In the genomic region with DNA sequence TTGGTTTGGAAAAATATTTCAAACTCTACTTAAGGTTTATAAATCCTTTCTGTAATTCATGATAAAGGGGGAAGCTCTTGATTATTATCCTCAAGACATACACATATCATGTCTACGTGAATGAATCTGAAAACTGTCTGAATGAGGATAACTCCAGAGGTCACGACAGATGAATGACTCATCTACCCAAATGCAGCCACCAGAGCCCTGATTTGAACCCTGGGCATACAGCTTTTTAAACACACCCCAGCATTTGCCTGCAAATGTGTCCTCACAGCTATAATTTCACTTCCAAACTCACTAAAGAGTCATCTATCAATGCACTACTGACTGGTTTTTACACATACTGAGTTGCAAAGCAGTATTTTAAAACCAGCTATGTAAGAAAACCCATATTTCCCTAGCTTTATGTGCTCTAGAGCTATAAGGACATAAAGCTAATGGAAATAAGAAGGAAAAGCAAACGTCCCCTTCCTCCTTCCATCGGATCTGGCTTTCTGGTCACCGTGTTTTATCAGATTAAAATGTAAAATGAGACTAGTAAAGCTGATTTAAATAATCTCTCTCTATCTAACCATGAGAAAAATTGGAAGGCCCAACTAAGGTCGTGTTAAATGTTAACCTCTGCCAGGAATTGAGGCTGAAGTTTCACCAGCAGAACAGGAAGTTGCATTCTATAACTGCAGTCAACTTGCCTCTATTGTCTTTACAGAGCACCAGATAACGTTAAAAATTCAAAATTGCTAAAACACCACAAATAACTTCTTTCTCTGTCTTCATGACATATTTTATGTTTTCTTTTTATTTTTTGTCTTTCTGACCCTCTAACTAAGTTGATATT, we compare ENCODE assay signal across 17 cellular contexts.
DNase-seq lines count a peak whose midpoint lies in the region; ATAC-seq, FAIRE-seq and TF ChIP-seq lines count a peak whose summit lies in the region.
"Had no signal": no experiment of that assay in that cellular context is flagged by ENCODE, and none has a peak within 500 bp of the region (broad histone marks: within the 10 kb centered on the region; RNA-seq: fewer than 3 reads in every experiment).

No MANE protein-coding gene starts in this region.

- no peak overlapping the region for H2BK5ac ChIP-seq in H9 (ENCODE audit: insufficient read length, low read length)

- H3K4ac ChIP-seq in H9 (ENCODE audit: low read depth, low read length): no peak overlapping the region

- FAIRE-seq in RCC 7860 (lab: Jason Lieb, UNC): peak; percentile 82
- FAIRE-seq: bronchial epithelial cell had no signal

- H3K4me2 ChIP-seq in H9 (ENCODE audit: insufficient read depth, insufficient read length, low read length): no peak overlapping the region
- H3K4me2 ChIP-seq in parathyroid adenoma (ENCODE audit: low read length): peak overlapping the region; percentile 4

- H3K56ac ChIP-seq in H9 (ENCODE audit: insufficient read length, low read depth, low read length): no peak overlapping the region

- H3K9me3 Mint-ChIP-seq in H9: peaks cover 0 to 5% of the 10 kb centered on the region in 2 experiments; a peak in 2 of 5 replicates
- H3K9me3 Mint-ChIP-seq: activated B cell treated with CpG ODN at 0.5 μM for 24 hours; activated naive CD4-positive, alpha-beta T cell treated with anti-CD3 and anti-CD28 coated beads for 36 hours; effector memory CD8-positive, alpha-beta T cell; immature natural killer cell had no signal

- H3K23ac ChIP-seq in H9 (ENCODE audit: insufficient read length, low read depth, low read length): no peak overlapping the region

- peak overlapping the region in 2 of 3 experiments; percentile 42 to 88; a peak in 3 of 7 replicates for H3K27ac Mint-ChIP-seq in H9
- H3K27ac Mint-ChIP-seq: activated B cell treated with CpG ODN at 0.5 μM for 24 hours; activated naive CD4-positive, alpha-beta T cell treated with anti-CD3 and anti-CD28 coated beads for 36 hours; effector memory CD8-positive, alpha-beta T cell; immature natural killer cell had no signal

- no peaks in the 10 kb centered on the region for H3K36me3 ChIP-seq in parathyroid adenoma (ENCODE audit: control insufficient read depth, insufficient read depth, low read length)
- H3K36me3 ChIP-seq: BE2C, SJSA1 had no signal

- TF ChIP-seq CTCF in H9 (conservative IDR thresholded peaks at IDR 0.05): no peak
- TF ChIP-seq CTCF in parathyroid adenoma (IDR thresholded peaks at IDR 0.05): no peak
- no peak for TF ChIP-seq CTCF in GM13976 (IDR thresholded peaks at IDR 0.05; ENCODE audit: borderline replicate concordance, control extremely low read depth, extremely low read depth, insufficient read depth, missing control alignments)

- H3K9me3 ChIP-seq in H9 (ENCODE audit: control insufficient read depth, low read depth, low read length) (no peaks in the 10 kb centered on the region), parathyroid adenoma (ENCODE audit: control insufficient read depth, low read length) (no peaks in the 10 kb centered on the region)
- H3K9me3 ChIP-seq: BE2C, SJSA1, testis had no signal

- H3K4me3 Mint-ChIP-seq in H9: no peak overlapping the region
- H3K4me3 Mint-ChIP-seq: activated B cell treated with CpG ODN at 0.5 μM for 24 hours; activated naive CD4-positive, alpha-beta T cell treated with anti-CD3 and anti-CD28 coated beads for 36 hours; effector memory CD8-positive, alpha-beta T cell; immature natural killer cell had no signal

- in situ Hi-C loops in GM13976 (cut with MboI; ENCODE audit: low sequenced_read_pairs, unreplicated experiment): no loop called here

- DNase-seq in H9 (no peak), RCC 7860 (ENCODE audit: low spot score) (no peak), globus pallidus (ENCODE audit: low spot score) (peak; percentile 29), GM13976 (ENCODE audit: low spot score) (no peak), SIG-M5 treated with dmso at 0.1 percent for 504 hours (lab: John Stamatoyannopoulos, UW; ENCODE audit: unreplicated experiment) (no peak)
- DNase-seq: activated B cell treated with CpG ODN at 0.5 μM for 24 hours; activated naive CD4-positive, alpha-beta T cell treated with anti-CD3 and anti-CD28 coated beads for 36 hours; BE2C; effector memory CD8-positive, alpha-beta T cell; immature natural killer cell; NCI-H2029; testis had no signal

- no CpG with 5 or more reads among the region's 7 CpGs for WGBS in H9 (ENCODE audit: extremely low coverage, insufficient read length, low lambda C conversion rate)

- H4K8ac ChIP-seq in H9 (replicated peaks; ENCODE audit: insufficient read length, low read depth, low read length): no peak overlapping the region

- H3K79me2 ChIP-seq in H9 (ENCODE audit: insufficient read depth, low read length) (no peaks in the 10 kb centered on the region), parathyroid adenoma (no peaks in the 10 kb centered on the region)

- H3K36me3 Mint-ChIP-seq in H9 (ENCODE audit: insufficient read depth in 1 of 3, low read depth in 3 of 3): peaks cover 0 to 13% (median 0%) of the 10 kb centered on the region in 3 experiments; a peak in 3 of 7 replicates

- no peak overlapping the region for H2BK20ac ChIP-seq in H9 (ENCODE audit: low read depth, low read length, poor library complexity, severe bottlenecking)

- ATAC-seq in HG03135 (IDR thresholded peaks at IDR 0.05; ENCODE audit: unreplicated experiment): no peak
- no peak for ATAC-seq in GM19023 (IDR thresholded peaks at IDR 0.05; ENCODE audit: unreplicated experiment)
- ATAC-seq: effector memory CD8-positive, alpha-beta T cell had no signal

- H3K27me3 ChIP-seq in H9 (ENCODE audit: insufficient read depth, low read length) (no peaks in the 10 kb centered on the region), parathyroid adenoma (ENCODE audit: control insufficient read depth, insufficient read depth, low read length) (no peaks in the 10 kb centered on the region)
- H3K27me3 ChIP-seq: BE2C, SJSA1, testis had no signal

- no peak overlapping the region for H2AFZ ChIP-seq in H9 (ENCODE audit: low read length)
- peak overlapping the region; percentile 33 for H2AFZ ChIP-seq in parathyroid adenoma

- no peak overlapping the region for H3K18ac ChIP-seq in H9 (ENCODE audit: insufficient read length, low read depth, low read length)

- H3K23me2 ChIP-seq in H9 (ENCODE audit: insufficient read length, low read depth, low read length, poor library complexity, severe bottlenecking): no peaks in the 10 kb centered on the region

- H3T11ph ChIP-seq in H9 (ENCODE audit: low read length): no peak overlapping the region

- no peaks in the 10 kb centered on the region for H4K20me1 ChIP-seq in H9 (ENCODE audit: control insufficient read depth, insufficient read depth, insufficient read length)

- H4K5ac ChIP-seq in H9 (ENCODE audit: insufficient read length, low read depth, low read length): no peak overlapping the region

- no peak overlapping the region for H3K27ac ChIP-seq in H9 (ENCODE audit: insufficient read length, low read depth, low read length)
- H3K27ac ChIP-seq in parathyroid adenoma: no peak overlapping the region
- H3K27ac ChIP-seq: SJSA1, testis had no signal

- H4K91ac ChIP-seq in H9 (ENCODE audit: insufficient read length, low read depth, low read length): no peak overlapping the region

- H2AK5ac ChIP-seq in H9 (ENCODE audit: insufficient read length, low read length): no peak overlapping the region

- no peak overlapping the region for H2BK15ac ChIP-seq in H9 (ENCODE audit: low read depth, low read length)

- no peaks in the 10 kb centered on the region for H3K79me1 ChIP-seq in H9 (ENCODE audit: insufficient read depth, low read depth, low read length, poor library complexity, severe bottlenecking)

- peaks cover 24% of the 10 kb centered on the region for H3K4me1 ChIP-seq in H9 (ENCODE audit: insufficient read depth, low read length)
- H3K4me1 ChIP-seq in parathyroid adenoma: peaks cover 6% of the 10 kb centered on the region

- H3K4me3 ChIP-seq in parathyroid adenoma (ENCODE audit: low read depth, low read length): no peak overlapping the region
- H3K4me3 ChIP-seq: SJSA1, testis had no signal

- H3K9ac ChIP-seq in H9 (ENCODE audit: extremely low read depth, insufficient read length, low read length): no peak overlapping the region
- no peak overlapping the region for H3K9ac ChIP-seq in parathyroid adenoma

- H2BK12ac ChIP-seq in H9 (ENCODE audit: insufficient read length, low read depth, low read length): no peak overlapping the region

- no peak overlapping the region for H3K14ac ChIP-seq in H9 (ENCODE audit: insufficient read depth, low read length)

- no peak overlapping the region for H2BK120ac ChIP-seq in H9 (ENCODE audit: low read depth, low read length, poor library complexity, severe bottlenecking)

- H3K4me1 Mint-ChIP-seq in H9: peaks cover 48 to 60% of the 10 kb centered on the region in 2 experiments
- H3K4me1 Mint-ChIP-seq: activated B cell treated with CpG ODN at 0.5 μM for 24 hours, immature natural killer cell had no signal

- H3K27me3 Mint-ChIP-seq in H9 (ENCODE audit: low read depth): no peaks in the 10 kb centered on the region
